In the genomic region with DNA sequence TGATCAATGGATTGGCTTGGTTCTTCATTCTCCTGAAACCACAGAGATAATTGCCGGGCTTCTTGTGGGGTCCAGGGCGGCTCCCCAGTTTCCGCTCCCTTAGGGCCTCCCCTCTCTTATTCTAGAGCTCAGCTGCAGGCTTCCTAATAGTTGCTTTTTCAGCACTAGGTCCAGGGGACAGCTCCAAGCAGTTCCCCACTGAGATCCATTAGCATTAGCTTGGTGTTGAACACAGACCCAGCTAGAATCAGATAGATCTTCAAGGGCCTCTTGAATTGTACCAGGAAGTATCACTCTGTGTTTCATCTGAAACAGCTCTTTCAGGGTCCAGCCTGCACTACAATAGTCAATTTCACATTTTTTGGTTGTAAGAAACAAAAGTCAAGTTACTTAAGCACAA, we compare ENCODE assay signal across 12 cellular contexts.
A peak's percentile ranks its signal among the peaks of the same experiment; 100 is the strongest.
DNase-seq lines count a peak whose midpoint lies in the region; ATAC-seq and TF ChIP-seq lines count a peak whose summit lies in the region.
"Had no signal": no experiment of that assay in that cellular context is flagged by ENCODE, and none has a peak within 500 bp of the region (broad histone marks: within the 10 kb centered on the region; RNA-seq: fewer than 3 reads in every experiment).

No MANE protein-coding gene starts in this region.

- H3K27me3 ChIP-seq in HAP-1 (ENCODE audit: low read depth) (no peaks in the 10 kb centered on the region), lung (ENCODE audit: control insufficient read depth, insufficient read depth) (no peaks in the 10 kb centered on the region)
- no peaks in the 10 kb centered on the region for H3K27me3 ChIP-seq in CD8-positive, alpha-beta memory T cell (ENCODE audit: insufficient read depth, low read length, poor library complexity, severe bottlenecking)

- H3K9me3 ChIP-seq in HAP-1 = no peaks in the 10 kb centered on the region
- H3K9me3 ChIP-seq in lung (ENCODE audit: control insufficient read depth in 2 of 2, insufficient read depth in 1 of 2, low read length in 1 of 2) = peaks cover 0 to 4% of the 10 kb centered on the region in 2 donors
- no peaks in the 10 kb centered on the region for H3K9me3 ChIP-seq in CD8-positive, alpha-beta memory T cell (ENCODE audit: low read length)

- intact Hi-C loops in activated T-helper 2 cell treated with anti-CD3 and anti-CD28 coated beads, Interferon-gamma antibody, Interleukin-2, Interleukin-4, amounts not matched to agents 10 μg/mL and 5 μg/mL and 100 μg/mL, durations not matched to agents 14 hours and 24 hours and 36 hours (cut with micrococcal nuclease) = no loop called here

- POLR2A ChIA-PET in CD8-positive, alpha-beta memory T cell (lab: Charles Lee) = no interaction called here

- DNase-seq in HAP-1 (ENCODE audit: low spot score in 2 of 2) = peak; percentile 10 to 57
- peak; percentile 31 for DNase-seq in NAMALWA (ENCODE audit: low spot score)
- peak; percentile 23 to 67 for DNase-seq in T47D (ENCODE audit: low read depth in 1 of 2, low spot score in 1 of 2)
- no peak for DNase-seq in lung (ENCODE audit: low spot score)
- DNase-seq in mesenteric fat pad (ENCODE audit: low spot score) = no peak
- DNase-seq in CD8-positive, alpha-beta memory T cell = no peak
- DNase-seq in hippocampal formation (lab: John Stamatoyannopoulos, UW) = no peak
- DNase-seq in activated T-helper 2 cell treated with anti-CD3 and anti-CD28 coated beads, Interferon-gamma antibody, Interleukin-2, Interleukin-4, amounts not matched to agents 10 μg/mL and 5 μg/mL and 100 μg/mL, durations not matched to agents 14 hours and 24 hours and 36 hours (ENCODE audit: low spot score) = no peak
- DNase-seq: caudate nucleus; IMR-90; naive thymus-derived CD8-positive, alpha-beta T cell; stimulated activated CD4-positive, alpha-beta T cell treated with anti-CD3 and anti-CD28 coated beads, Interleukin-2, amount 100 ng/mL, for 48 hours had no signal

- H3K27ac Mint-ChIP-seq in CD8-positive, alpha-beta memory T cell = no peak overlapping the region
- no peak overlapping the region for H3K27ac Mint-ChIP-seq in activated T-helper 2 cell treated with anti-CD3 and anti-CD28 coated beads, Interferon-gamma antibody, Interleukin-2, Interleukin-4, amounts not matched to agents 10 μg/mL and 5 μg/mL and 100 μg/mL, durations not matched to agents 14 hours and 24 hours and 36 hours
- H3K27ac Mint-ChIP-seq: naive thymus-derived CD8-positive, alpha-beta T cell had no signal

- H3K9me3 Mint-ChIP-seq in CD8-positive, alpha-beta memory T cell = peaks cover 0 to 5% (median 3%) of the 10 kb centered on the region in 5 donors
- no peaks in the 10 kb centered on the region for H3K9me3 Mint-ChIP-seq in activated T-helper 2 cell treated with anti-CD3 and anti-CD28 coated beads, Interferon-gamma antibody, Interleukin-2, Interleukin-4, amounts not matched to agents 10 μg/mL and 5 μg/mL and 100 μg/mL, durations not matched to agents 14 hours and 24 hours and 36 hours

- in situ Hi-C loops in HAP-1 (cut with MboI; ENCODE audit: low sequenced_read_pairs) = no loop called here
- in situ Hi-C loops in T47D (cut with HindIII; ENCODE audit: low pct_unique_long_range_greater_than_20kb, low sequenced_read_pairs) = no loop called here

- H3K27me3 Mint-ChIP-seq in CD8-positive, alpha-beta memory T cell = peaks cover 13 to 27% of the 10 kb centered on the region in 2 donors
- peaks cover 13% of the 10 kb centered on the region for H3K27me3 Mint-ChIP-seq in activated T-helper 2 cell treated with anti-CD3 and anti-CD28 coated beads, Interferon-gamma antibody, Interleukin-2, Interleukin-4, amounts not matched to agents 10 μg/mL and 5 μg/mL and 100 μg/mL, durations not matched to agents 14 hours and 24 hours and 36 hours (ENCODE audit: low read depth)

- ATAC-seq in lung (ENCODE audit: insufficient read depth, low FRiP score) = peak; percentile 19
- ATAC-seq: naive thymus-derived CD8-positive, alpha-beta T cell had no signal

- H3K4me1 Mint-ChIP-seq in CD8-positive, alpha-beta memory T cell = no peaks in the 10 kb centered on the region
- H3K4me1 Mint-ChIP-seq in activated T-helper 2 cell treated with anti-CD3 and anti-CD28 coated beads, Interferon-gamma antibody, Interleukin-2, Interleukin-4, amounts not matched to agents 10 μg/mL and 5 μg/mL and 100 μg/mL, durations not matched to agents 14 hours and 24 hours and 36 hours (ENCODE audit: low read depth) = no peaks in the 10 kb centered on the region

- no peak for TF ChIP-seq CTCF in lung (IDR thresholded peaks at IDR 0.05; ENCODE audit: control extremely low read depth, extremely low read depth)

- no peak overlapping the region for H3K4me3 Mint-ChIP-seq in CD8-positive, alpha-beta memory T cell
- H3K4me3 Mint-ChIP-seq in activated T-helper 2 cell treated with anti-CD3 and anti-CD28 coated beads, Interferon-gamma antibody, Interleukin-2, Interleukin-4, amounts not matched to agents 10 μg/mL and 5 μg/mL and 100 μg/mL, durations not matched to agents 14 hours and 24 hours and 36 hours (ENCODE audit: low read depth) = no peak overlapping the region
- H3K4me3 Mint-ChIP-seq: naive thymus-derived CD8-positive, alpha-beta T cell had no signal

- no peaks in the 10 kb centered on the region for H3K36me3 ChIP-seq in HAP-1 (replicated peaks)
- H3K36me3 ChIP-seq in lung (ENCODE audit: control insufficient read depth in 2 of 2, insufficient read depth in 2 of 2, low read length in 2 of 2) = no peaks in the 10 kb centered on the region
- no peaks in the 10 kb centered on the region for H3K36me3 ChIP-seq in CD8-positive, alpha-beta memory T cell (ENCODE audit: insufficient read depth, low read length)

- no peak overlapping the region for H3K27ac ChIP-seq in lung (ENCODE audit: low read depth in 1 of 2, low read length in 1 of 2)
- no peak overlapping the region for H3K27ac ChIP-seq in CD8-positive, alpha-beta memory T cell (ENCODE audit: low read depth, low read length)

- H3K4me3 ChIP-seq in HAP-1 (no peak overlapping the region), lung (no peak overlapping the region)
- no peak overlapping the region for H3K4me3 ChIP-seq in CD8-positive, alpha-beta memory T cell (ENCODE audit: low read length)

- 44 to 50% methylated on average over 3 of the region's 3 CpGs for WGBS in lung, 2 donors

- H3K4me1 ChIP-seq in HAP-1 (peaks cover 8% of the 10 kb centered on the region), lung (ENCODE audit: control insufficient read depth in 2 of 2, insufficient read depth in 2 of 2, low read length in 2 of 2) (peaks cover 0 to 2% of the 10 kb centered on the region in 2 donors)
- H3K4me1 ChIP-seq in CD8-positive, alpha-beta memory T cell (ENCODE audit: insufficient read depth, low read length) = no peaks in the 10 kb centered on the region

- H3K36me3 Mint-ChIP-seq in CD8-positive, alpha-beta memory T cell = peaks cover 0 to 3% (median 0%) of the 10 kb centered on the region in 3 donors
- H3K36me3 Mint-ChIP-seq in activated T-helper 2 cell treated with anti-CD3 and anti-CD28 coated beads, Interferon-gamma antibody, Interleukin-2, Interleukin-4, amounts not matched to agents 10 μg/mL and 5 μg/mL and 100 μg/mL, durations not matched to agents 14 hours and 24 hours and 36 hours (ENCODE audit: low read depth) = no peaks in the 10 kb centered on the region

- CTCF ChIA-PET in CD8-positive, alpha-beta memory T cell (lab: Charles Lee) = no interaction called here

Comparison
In these comparisons a context has a peak if more than half of its experiments do, and no peak if none do; other contexts are left out.
1. DNase-seq: peak in HAP-1 (2 of 2), NAMALWA (single experiment) and T47D (2 of 2); none in lung (single experiment), mesenteric fat pad (single experiment), CD8-positive, alpha-beta memory T cell (0 of 5), hippocampal formation (0 of 2) and activated T-helper 2 cell treated with anti-CD3 and anti-CD28 coated beads, Interferon-gamma antibody, Interleukin-2, Interleukin-4, amounts not matched to agents 10 μg/mL and 5 μg/mL and 100 μg/mL, durations not matched to agents 14 hours and 24 hours and 36 hours (single experiment).